In the genomic region with DNA sequence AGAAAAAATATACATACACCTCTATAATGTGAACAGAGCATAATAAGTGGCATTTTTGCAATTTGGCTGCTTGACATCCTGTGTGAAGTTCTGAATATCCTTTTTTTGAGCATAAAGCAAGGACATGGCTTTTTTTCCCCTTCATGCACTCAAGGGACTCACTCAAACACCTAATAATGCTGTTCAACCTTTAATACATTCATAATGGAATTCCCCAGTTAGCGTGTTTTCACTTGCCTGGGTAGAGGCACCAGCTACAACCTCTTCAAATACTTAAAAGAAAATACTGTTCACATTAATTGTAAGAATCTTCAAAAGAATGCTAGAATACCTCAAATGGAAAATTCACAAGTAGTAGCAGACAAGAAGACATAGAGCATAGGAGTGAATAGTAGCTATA, we compare ENCODE assay signal across 25 cellular contexts.
"Had no signal": no experiment of that assay in that cellular context is flagged by ENCODE, and none has a peak within 500 bp of the region (broad histone marks: within the 10 kb centered on the region; RNA-seq: fewer than 3 reads in every experiment).

No MANE protein-coding gene starts in this region.

- H2AFZ ChIP-seq: hepatocyte had no signal

- ATAC-seq: activated CD4-positive, CD25-positive, alpha-beta regulatory T cell treated with anti-CD3 and anti-CD28 coated beads, Interleukin-2, amount 50 U/mL, for 24 hours; activated CD8-positive, alpha-beta T cell treated with anti-CD3 and anti-CD28 coated beads for 36 hours; activated naive CD4-positive, alpha-beta T cell treated with anti-CD3 and anti-CD28 coated beads, Interleukin-2, amount 50 U/mL, for 72 hours; esophagus mucosa; gastrocnemius medialis; heart right ventricle; T-helper 17 cell had no signal

- H3K4me2 ChIP-seq: hepatocyte had no signal

- H3K79me2 ChIP-seq: hepatocyte had no signal

- DNase-seq: activated B cell treated with CpG ODN at 0.5 μM for 24 hours; activated CD4-positive, alpha-beta T cell treated with anti-CD3 and anti-CD28 coated beads for 48 hours; activated CD4-positive, alpha-beta T cell treated with anti-CD3 and anti-CD28 coated beads, Interleukin-2, amount 50 U/mL, for 1 hour; activated CD4-positive, alpha-beta T cell treated with anti-CD3 and anti-CD28 coated beads, Interleukin-2, amount 50 U/mL, for 48 hours; activated CD8-positive, alpha-beta memory T cell treated with anti-CD3 and anti-CD28 coated beads for 24 hours; activated CD8-positive, alpha-beta T cell treated with anti-CD3 and anti-CD28 coated beads for 36 hours; activated effector memory CD4-positive, alpha-beta T cell treated with anti-CD3 and anti-CD28 coated beads, Interleukin-2, amount 50 U/mL, for 16 hours; activated naive CD4-positive, alpha-beta T cell treated with anti-CD3 and anti-CD28 coated beads, Interleukin-2, amount 10 ng/mL, durations not matched to agents 7 days and 5 days; activated naive CD8-positive, alpha-beta T cell treated with anti-CD3 and anti-CD28 coated beads, Interleukin-2, amount 10 ng/mL, durations not matched to agents 7 days and 5 days; activated T-cell treated with anti-CD3 and anti-CD28 coated beads, Interleukin-2, amount 50 U/mL, for 48 hours; caudate nucleus; effector CD8-positive, alpha-beta T cell; foreskin fibroblast; gastrocnemius medialis; glutamatergic neuron; heart right ventricle; T-helper 1 cell; T-helper 17 cell; T1000; WERI-Rb-1 had no signal

- H3K27me3 ChIP-seq: ascending aorta, gastrocnemius medialis, heart right ventricle, hepatocyte had no signal

- H3K4me1 ChIP-seq: ascending aorta, gastrocnemius medialis, heart right ventricle had no signal

- H3K36me3 ChIP-seq: ascending aorta, gastrocnemius medialis, heart right ventricle, WERI-Rb-1 had no signal

- H3K4me3 ChIP-seq: ascending aorta, gastrocnemius medialis, heart right ventricle, hepatocyte had no signal

- H3K27ac ChIP-seq: ascending aorta, gastrocnemius medialis, heart right ventricle, hepatocyte, WERI-Rb-1 had no signal

- H3K9me3 ChIP-seq: ascending aorta, gastrocnemius medialis, heart right ventricle had no signal
